ENCODE assay signal across 9 cellular contexts in the genomic region with DNA sequence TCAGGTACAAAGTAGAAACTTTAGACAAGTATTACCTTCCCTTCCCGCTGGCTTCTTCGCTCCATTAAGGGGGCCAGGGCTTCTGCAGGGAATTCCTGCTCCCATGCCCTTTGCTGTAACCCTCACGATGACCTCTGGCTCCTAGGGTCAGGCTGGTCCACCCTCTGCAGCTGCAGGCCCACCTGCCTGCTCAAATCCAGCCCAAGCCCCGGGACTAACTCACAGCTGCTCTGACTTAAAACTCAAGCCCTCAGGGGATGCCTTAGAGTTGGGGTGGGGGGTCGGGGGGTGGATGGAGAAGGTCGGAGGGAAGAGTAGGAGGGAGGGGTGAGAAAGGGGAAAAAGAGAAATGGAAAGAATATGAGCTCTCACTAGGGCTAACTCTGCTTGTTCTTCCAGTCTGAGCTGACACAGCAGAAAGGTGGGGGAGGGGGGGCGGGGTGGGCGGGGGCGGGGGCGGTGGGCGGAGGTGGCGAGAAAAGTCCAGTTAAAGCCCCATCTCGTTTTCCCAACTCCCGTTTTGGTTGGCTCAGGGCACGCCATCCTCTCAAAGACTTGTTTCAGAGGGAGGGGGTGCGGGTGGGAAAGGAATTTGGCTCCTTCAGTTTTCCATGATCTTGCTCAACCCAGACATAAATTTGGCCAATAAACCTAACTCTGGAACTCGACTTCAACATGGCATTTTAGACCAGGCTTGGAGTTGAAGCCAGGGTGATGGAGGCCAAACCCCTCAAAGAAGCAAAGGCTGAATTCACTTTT. TPM values are rescaled to one million over a fixed set of nuclear protein-coding genes. Genes with fewer than 3 reads are reported as not detected.
DNase-seq lines count a peak whose midpoint lies in the region; ATAC-seq and TF ChIP-seq lines count a peak whose summit lies in the region.
"Had no signal": no experiment of that assay in that cellular context is flagged by ENCODE, and none has a peak within 500 bp of the region (broad histone marks: within the 10 kb centered on the region; RNA-seq: fewer than 3 reads in every experiment).

No MANE protein-coding gene starts in this region.

- intact Hi-C loops in heart right ventricle (cut with DNase I), result loop anchor here in 6 of 10 donors (5.0 to 10.0 kb wide), 8 partner anchors 84 to 1024 kb away; no protein-coding TSS in a partner anchor
- intact Hi-C loops in sciatic nerve (cut with DNase I), result no loop called here
- intact Hi-C loops in CD14-positive monocyte (cut with micrococcal nuclease), result no loop called here

- peak overlapping the region in 1 of 7 donors; percentile 46 for H3K27ac Mint-ChIP-seq in CD14-positive monocyte

- H3K4me1 ChIP-seq in adipocyte (ENCODE audit: control insufficient read depth, insufficient read depth, low read length), result peaks cover 51% of the 10 kb centered on the region
- H3K4me1 ChIP-seq in heart right ventricle, result peaks cover 11 to 83% (median 62%) of the 10 kb centered on the region in 9 donors

- 17 to 26% methylated on average over 16 to 17 of the region's 17 CpGs for WGBS in heart right ventricle, 2 donors

- peaks cover 0 to 20% (median 6%) of the 10 kb centered on the region in 7 donors for H3K9me3 Mint-ChIP-seq in CD14-positive monocyte

- ATAC-seq in heart right ventricle (no peak), sciatic nerve (peak; percentile 6), HG02885 (IDR thresholded peaks at IDR 0.05; ENCODE audit: poor library complexity, unreplicated experiment) (no peak), HG02571 (IDR thresholded peaks at IDR 0.05; ENCODE audit: unreplicated experiment) (no peak)

- no peaks in the 10 kb centered on the region for H3K9me3 ChIP-seq in adipocyte (ENCODE audit: control insufficient read depth, low read length)
- no peaks in the 10 kb centered on the region for H3K9me3 ChIP-seq in heart right ventricle

- H3K9ac ChIP-seq in adipocyte (ENCODE audit: low read length), result peak overlapping the region; percentile 83

- H3K36me3 ChIP-seq in adipocyte (ENCODE audit: control insufficient read depth, insufficient read depth, low read length, severe bottlenecking) (peaks cover 25% of the 10 kb centered on the region), heart right ventricle (peaks cover 0 to 36% (median 0%) of the 10 kb centered on the region in 9 donors)

- H3K4me3 Mint-ChIP-seq in CD14-positive monocyte, result peak overlapping the region in 1 of 2 donors; percentile 79

- H3K4me3 ChIP-seq in adipocyte (ENCODE audit: low read length) (peak overlapping the region; percentile 81), heart right ventricle (peak overlapping the region in 9 of 10 donors; percentile 27 to 74 (median 71))

- no peak for TF ChIP-seq CTCF in heart right ventricle (IDR thresholded peaks at IDR 0.05)
- no peak for TF ChIP-seq CTCF in CD14-positive monocyte (IDR thresholded peaks at IDR 0.05)

- peak; percentile 32 for DNase-seq in GM04504 (ENCODE audit: low read depth)
- peak; percentile 74 for DNase-seq in adipocyte (ENCODE audit: low read depth)
- no peak for DNase-seq in heart right ventricle
- DNase-seq in sciatic nerve (ENCODE audit: low spot score), result no peak
- DNase-seq in activated CD4-positive, alpha-beta T cell treated with anti-CD3 and anti-CD28 coated beads, Interleukin-2, amount 50 U/mL, for 4 hours, result no peak
- no peak for DNase-seq in CD14-positive monocyte (ENCODE audit: low spot score)

- H3K27me3 ChIP-seq in adipocyte (replicated peaks; ENCODE audit: control insufficient read depth, insufficient read depth, low read length), result no peaks in the 10 kb centered on the region
- peaks cover 0 to 79% (median 0%) of the 10 kb centered on the region in 7 donors for H3K27me3 ChIP-seq in heart right ventricle

- H3K4me1 Mint-ChIP-seq in CD14-positive monocyte, result peaks cover 33% of the 10 kb centered on the region

- H3K27ac ChIP-seq in heart right ventricle, result peak overlapping the region; percentile 34 to 95 (median 80)

- H3K27me3 Mint-ChIP-seq in CD14-positive monocyte (ENCODE audit: low read depth in 3 of 3), result peaks cover 42 to 71% (median 44%) of the 10 kb centered on the region in 3 donors

- H3K36me3 Mint-ChIP-seq in CD14-positive monocyte, result peaks cover 0 to 6% of the 10 kb centered on the region in 2 donors

RNA-seq across cellular contexts. Expression of a gene that starts 4.7 kb away (rescaled TPM):
- total RNA-seq in heart right ventricle (100 to 1,000 TPM; 107 to 267 (median 162) TPM), sciatic nerve (316 TPM)
- polyA plus RNA-seq in heart right ventricle (10 to 100 TPM; 67.1 to 70.6 TPM), CD14-positive monocyte (not detected)
- total RNA-seq: activated CD8-positive, alpha-beta memory T cell treated with anti-CD3 and anti-CD28 coated beads for 36 hours had no signal

RNA-seq across cellular contexts. Expression of a gene that starts 57.4 kb away (rescaled TPM):
- 100 to 1,000 TPM in 6 of 10 donors, 10 to 100 TPM in 4; 26.0 to 361 (median 109) TPM for total RNA-seq in heart right ventricle
- polyA plus RNA-seq in heart right ventricle, result 100 to 1,000 TPM in 1 of 2 donors, 10 to 100 TPM in 1; 75.4 to 171 TPM
- total RNA-seq in sciatic nerve, result 40.2 TPM
- not detected for polyA plus RNA-seq in CD14-positive monocyte

Comparison
In these comparisons a context has a peak if more than half of its experiments do, and no peak if none do; other contexts are left out.
1. DNase-seq: peak in GM04504 (single experiment) and adipocyte (single experiment); none in heart right ventricle (0 of 2), sciatic nerve (single experiment), activated CD4-positive, alpha-beta T cell treated with anti-CD3 and anti-CD28 coated beads, Interleukin-2, amount 50 U/mL, for 4 hours (0 of 2) and CD14-positive monocyte (single experiment).
2. intact Hi-C loops: an anchor here in heart right ventricle (5.0 to 10.0 kb wide); none called in sciatic nerve and CD14-positive monocyte.